ENCODE assay signal across 7 cellular contexts in genomic region chr10:133599869-133600268, GRCh38. TPM values are rescaled to one million over a fixed set of nuclear protein-coding genes. Genes with fewer than 3 reads are reported as not detected.
"Had no signal": no experiment of that assay in that cellular context is flagged by ENCODE, and none has a peak within 500 bp of the region (broad histone marks: within the 10 kb centered on the region; RNA-seq: fewer than 3 reads in every experiment).

No MANE protein-coding gene starts in this region.

RNA-seq across cellular contexts. Expression of gene FRG2B, which starts 26.7 kb away (rescaled TPM):
- total RNA-seq: activated CD4-positive, alpha-beta memory T cell treated with anti-CD3 and anti-CD28 coated beads, Interleukin-2, amount 10 ng/mL, durations not matched to agents 7 days and 5 days; activated CD8-positive, alpha-beta memory T cell treated with anti-CD3 and anti-CD28 coated beads, Interleukin-2, amount 10 ng/mL, durations not matched to agents 7 days and 5 days; bronchial epithelial cell; LHCN-M2; PC-9; Right ventricle myocardium inferior had no signal

RNA-seq across cellular contexts. Expression of gene SYCE1, which starts 34.5 kb away (rescaled TPM):
- total RNA-seq: bronchial epithelial cell, LHCN-M2, PC-9, SK-MEL-5 had no signal
